In genomic region chr17:32342603-32343325, GRCh38 we compare ENCODE assay signal across 8 cellular contexts. TPM values are rescaled to one million over a fixed set of nuclear protein-coding genes. Genes with fewer than 3 reads are reported as not detected.
DNase-seq lines count a peak whose midpoint lies in the region; ATAC-seq and TF ChIP-seq lines count a peak whose summit lies in the region.

No MANE protein-coding gene starts in this region.

- H3K4me2 ChIP-seq in BLaER1 treated with 17β-estradiol and CSF1 and Interleukin-3, amounts not matched to agents 10 nM and 100 nM: peak overlapping the region; percentile 62 to 97 (median 87)
- peak overlapping the region; percentile 70 for H3K4me2 ChIP-seq in neural cell (ENCODE audit: low read length)

- peak overlapping the region; percentile 69 to 98 (median 94); a peak in 21 of 22 replicates for H3K27ac ChIP-seq in BLaER1 treated with 17β-estradiol and CSF1 and Interleukin-3, amounts not matched to agents 10 nM and 100 nM
- H3K27ac ChIP-seq in caudate nucleus (ENCODE audit: low read depth, low read length) (peak overlapping the region; percentile 86), neural cell (ENCODE audit: low read length) (peak overlapping the region; percentile 78)
- H3K27ac ChIP-seq in effector memory CD4-positive, alpha-beta T cell (ENCODE audit: insufficient read depth, low read length, poor library complexity, severe bottlenecking): no peak overlapping the region

- no peaks in the 10 kb centered on the region for H3K9me2 ChIP-seq in neural cell (ENCODE audit: insufficient read depth, low read length)

- peak overlapping the region; percentile 71 for H2AFZ ChIP-seq in neural cell (ENCODE audit: low read depth, low read length)

- no peak for TF ChIP-seq EP300 in neural cell (conservative IDR thresholded peaks at IDR 0.05; ENCODE audit: poor library complexity, severe bottlenecking)

- no peaks in the 10 kb centered on the region for H3K79me2 ChIP-seq in neural cell (replicated peaks; ENCODE audit: insufficient read depth, low read length)

- TF ChIP-seq RAD21 in neural cell (conservative IDR thresholded peaks at IDR 0.05): no peak

- H3K36me3 ChIP-seq in BLaER1 treated with 17β-estradiol and CSF1 and Interleukin-3, amounts not matched to agents 10 nM and 100 nM: peaks cover 0 to 20% (median 9%) of the 10 kb centered on the region in 11 experiments; a peak in 12 of 22 replicates
- no peaks in the 10 kb centered on the region for H3K36me3 ChIP-seq in neural cell (ENCODE audit: insufficient read depth, low read length)
- peaks cover 19% of the 10 kb centered on the region for H3K36me3 ChIP-seq in effector memory CD4-positive, alpha-beta T cell (ENCODE audit: control insufficient read depth, insufficient read depth, low read length)

- peaks cover 18 to 70% (median 44%) of the 10 kb centered on the region in 10 experiments for H3K4me1 ChIP-seq in BLaER1 treated with 17β-estradiol and CSF1 and Interleukin-3, amounts not matched to agents 10 nM and 100 nM
- H3K4me1 ChIP-seq in effector memory CD4-positive, alpha-beta T cell (ENCODE audit: control insufficient read depth, insufficient read depth, low read length, poor library complexity, severe bottlenecking): peaks cover 6% of the 10 kb centered on the region

- H4K20me1 ChIP-seq in BLaER1 treated with 17β-estradiol and CSF1 and Interleukin-3, amounts not matched to agents 10 nM and 100 nM: no peaks in the 10 kb centered on the region
- H4K20me1 ChIP-seq in neural cell (ENCODE audit: insufficient read depth): no peaks in the 10 kb centered on the region

- H3K4me3 ChIP-seq in BLaER1 treated with 17β-estradiol and CSF1 and Interleukin-3, amounts not matched to agents 10 nM and 100 nM: peak overlapping the region; percentile 57 to 75 (median 63)
- peak overlapping the region; percentile 66 for H3K4me3 ChIP-seq in LNCaP clone FGC (ENCODE audit: low read depth, low read length)
- peak overlapping the region; percentile 77 for H3K4me3 ChIP-seq in neural cell (ENCODE audit: low read length)
- H3K4me3 ChIP-seq in effector memory CD4-positive, alpha-beta T cell (ENCODE audit: insufficient read depth, low read depth, low read length, poor library complexity, severe bottlenecking): no peak overlapping the region

- no peaks in the 10 kb centered on the region for H3K27me3 ChIP-seq in BLaER1 treated with 17β-estradiol and CSF1 and Interleukin-3, amounts not matched to agents 10 nM and 100 nM
- H3K27me3 ChIP-seq in neural cell (ENCODE audit: insufficient read depth, low read depth, low read length): no peaks in the 10 kb centered on the region
- no peaks in the 10 kb centered on the region for H3K27me3 ChIP-seq in effector memory CD4-positive, alpha-beta T cell (replicated peaks; ENCODE audit: control insufficient read depth, insufficient read depth, low read length, poor library complexity, severe bottlenecking)

- no peak for ATAC-seq in GM18907 (IDR thresholded peaks at IDR 0.05; ENCODE audit: unreplicated experiment)

- DNase-seq in LNCaP clone FGC (ENCODE audit: low read depth): no peak
- no peak for DNase-seq in caudate nucleus (lab: John Stamatoyannopoulos, UW)
- no peak for DNase-seq in cortex of kidney (lab: John Stamatoyannopoulos, UW)
- no peak for DNase-seq in effector memory CD4-positive, alpha-beta T cell
- DNase-seq in COLO829 (ENCODE audit: low spot score): no peak

- H3K9me3 ChIP-seq in BLaER1 treated with 17β-estradiol and CSF1 and Interleukin-3, amounts not matched to agents 10 nM and 100 nM (replicated peaks in 1 of 11): no peaks in the 10 kb centered on the region
- no peaks in the 10 kb centered on the region for H3K9me3 ChIP-seq in neural cell (ENCODE audit: low read length)
- H3K9me3 ChIP-seq in effector memory CD4-positive, alpha-beta T cell (ENCODE audit: control insufficient read depth, low read length): no peaks in the 10 kb centered on the region

- TF ChIP-seq CTCF in LNCaP clone FGC (IDR thresholded peaks at IDR 0.05; ENCODE audit: control insufficient read depth, extremely low read depth, insufficient read depth) (no peak), neural cell (IDR thresholded peaks at IDR 0.05; ENCODE audit: poor library complexity, severe bottlenecking) (no peak)

- no peaks in the 10 kb centered on the region for H3F3A ChIP-seq in neural cell (ENCODE audit: insufficient read depth, low read length, poor library complexity, severe bottlenecking)

- peak overlapping the region; percentile 78 to 94 (median 88); a peak in 21 of 22 replicates for H3K9ac ChIP-seq in BLaER1 treated with 17β-estradiol and CSF1 and Interleukin-3, amounts not matched to agents 10 nM and 100 nM
- H3K9ac ChIP-seq in neural cell (ENCODE audit: low read length): peak overlapping the region; percentile 74

TF ChIP-seq in neural cell, 6 proteins besides CTCF, POLR2A, EP300 and RAD21:
- TF ChIP-seq SMC3 (conservative IDR thresholded peaks at IDR 0.05; ENCODE audit: poor library complexity) (no peak), MXI1 (conservative IDR thresholded peaks at IDR 0.05; ENCODE audit: poor library complexity, severe bottlenecking) (no peak), EZH2 (IDR thresholded peaks at IDR 0.05; ENCODE audit: borderline replicate concordance, insufficient read depth, low read length, poor library complexity, severe bottlenecking) (no peak)

RNA-seq across cellular contexts. Expression of gene C17orf75, which starts 0.8 kb away (rescaled TPM):
- 68.7 and 77.0 TPM in 2 replicates for polyA plus RNA-seq in neural cell
- 75.7 and 81.1 TPM in 2 replicates for polyA minus RNA-seq in neural cell

RNA-seq across cellular contexts. Expression of gene ZNF207, which starts 7.2 kb away (rescaled TPM):
- polyA plus RNA-seq in neural cell: 151 and 188 TPM in 2 replicates
- polyA minus RNA-seq in neural cell: 175 and 229 TPM in 2 replicates
